ENCODE assay signal across 34 cellular contexts in genomic region chr10:83179371-83179770, GRCh38.
"Had no signal": no experiment of that assay in that cellular context is flagged by ENCODE, and none has a peak within 500 bp of the region (broad histone marks: within the 10 kb centered on the region; RNA-seq: fewer than 3 reads in every experiment).

No MANE protein-coding gene starts in this region.

- H3K9ac ChIP-seq: KMS-11 had no signal

- H3K9me3 ChIP-seq: MG63 had no signal

- DNase-seq: Karpas-422, Kasumi-1, MG63, MM.1S, MV-4-11, NCI-H1048, NCI-H1092, NCI-H1092 treated with DMSO at 0.1 percent for 48 hours, NCI-H1105, NCI-H1105 treated with DMSO at 0.1 percent for 48 hours, NCI-H1417, NCI-H1417 treated with DMSO at 0.1 percent for 48 hours, NCI-H1436, NCI-H1436 treated with DMSO at 0.1 percent for 48 hours, NCI-H146, NCI-H1694, NCI-H1694 treated with DMSO at 0.1 percent for 48 hours, NCI-H187, NCI-H187 treated with DMSO at 0.1 percent for 48 hours, NCI-H1930, NCI-H2029, NCI-H2029 treated with DMSO at 0.1 percent for 48 hours, NCI-H2081, NCI-H2081 treated with DMSO at 0.1 percent for 48 hours, NCI-H2107, NCI-H2171, NCI-H2171 treated with DMSO at 0.1 percent for 48 hours, NCI-H2227 treated with DMSO at 0.1 percent for 48 hours, NCI-H226, NCI-H345, NCI-H446, NCI-H446 treated with DMSO at 0.1 percent for 48 hours, NCI-H510A had no signal

- H3K36me3 ChIP-seq: MG63 had no signal

- H3K27me3 ChIP-seq: MG63 had no signal

- H3K27ac ChIP-seq: KMS-11 had no signal

- H3K4me2 ChIP-seq: KMS-11 had no signal

- H3K4me3 ChIP-seq: MG63 had no signal
